ENCODE assay signal across 15 cellular contexts in genomic region chr6:70314240-70314639, GRCh38. TPM values are rescaled to one million over a fixed set of nuclear protein-coding genes. Genes with fewer than 3 reads are reported as not detected.
A peak's percentile ranks its signal among the peaks of the same experiment; 100 is the strongest.
DNase-seq lines count a peak whose midpoint lies in the region; ATAC-seq and TF ChIP-seq lines count a peak whose summit lies in the region.
"Had no signal": no experiment of that assay in that cellular context is flagged by ENCODE, and none has a peak within 500 bp of the region (broad histone marks: within the 10 kb centered on the region; RNA-seq: fewer than 3 reads in every experiment).

No MANE protein-coding gene starts in this region.

- BruUV-seq in A673 (replicated peaks; lab: Mats Ljungman, UMichigan) = no TSS peak

- no peak for ATAC-seq in activated CD4-positive, CD25-positive, alpha-beta regulatory T cell treated with anti-CD3 and anti-CD28 coated beads, Interleukin-2, amount 50 U/mL, for 24 hours
- no peak for ATAC-seq in activated naive CD4-positive, alpha-beta T cell treated with anti-CD3 and anti-CD28 coated beads, Interleukin-2, amount 50 U/mL, for 72 hours
- ATAC-seq in T-cell (replicated peaks in 1 of 4) = no peak
- ATAC-seq: HCT116 had no signal

- H3K4me3 ChIP-seq in A673 (ENCODE audit: low read depth, low read length, poor library complexity, severe bottlenecking) = no peak overlapping the region
- H3K4me3 ChIP-seq in HEK293 (ENCODE audit: low read depth, low read length) = no peak overlapping the region
- no peak overlapping the region for H3K4me3 ChIP-seq in prostate gland

- TF ChIP-seq POLR2A in prostate gland (IDR thresholded peaks at IDR 0.05) = no peak

- no peaks in the 10 kb centered on the region for H3K9me3 ChIP-seq in A673 (ENCODE audit: low read depth, low read length, poor library complexity, severe bottlenecking)
- no peaks in the 10 kb centered on the region for H3K9me3 ChIP-seq in HEK293 (ENCODE audit: control insufficient read depth, insufficient read depth, low read depth, low read length)
- no peaks in the 10 kb centered on the region for H3K9me3 ChIP-seq in prostate gland

- TF ChIP-seq CTCF in A673 (conservative IDR thresholded peaks at IDR 0.05; ENCODE audit: low read depth, low read length) (no peak), HEK293 (tag by site-specific recombination; IDR thresholded peaks at IDR 0.05) (no peak), prostate gland (IDR thresholded peaks at IDR 0.05) (no peak)

- POLR2A ChIA-PET in A673 (lab: Charles Lee; ENCODE audit: low non-redundant PET) (no interaction called here), HEK293 (lab: Yijun Ruan, JAX) (interaction anchor here (1.1 to 2.2 kb wide), 2 partner anchors 55 to 99 kb away, joined by 4 to 8 read pairs; partner anchors contain the start of gene FAM135A), T-cell (lab: Charles Lee) (no interaction called here)

- CTCF ChIA-PET in A673 (lab: Charles Lee) = no interaction called here
- CTCF ChIA-PET in HEK293 (lab: Yijun Ruan, JAX) = interaction anchor here (0.5 to 9.4 kb wide), 7 partner anchors 54 to 1677 kb away, joined by 3 to 368 read pairs (median 4); no protein-coding TSS in a partner anchor
- CTCF ChIA-PET in T-cell (lab: Charles Lee) = no interaction called here

- no peaks in the 10 kb centered on the region for H3K4me1 ChIP-seq in A673 (ENCODE audit: insufficient read depth, low read length, poor library complexity, severe bottlenecking)
- peaks cover 6% of the 10 kb centered on the region; the same call in 1 of the 2 replicates for H3K4me1 ChIP-seq in HEK293 (ENCODE audit: control insufficient read depth, insufficient read depth, low read length)
- no peaks in the 10 kb centered on the region for H3K4me1 ChIP-seq in prostate gland (replicated peaks)

- H3K27me3 ChIP-seq in A673 (replicated peaks; ENCODE audit: insufficient read depth, low read depth, low read length, poor library complexity) = no peaks in the 10 kb centered on the region
- no peaks in the 10 kb centered on the region for H3K27me3 ChIP-seq in prostate gland (replicated peaks; ENCODE audit: insufficient read depth)

- H3K4me3 Mint-ChIP-seq in T-cell = no peak overlapping the region

- DNase-seq in A673 (ENCODE audit: low spot score) (peak; percentile 23), astrocyte of the hippocampus (ENCODE audit: low read depth, low spot score) (peak; percentile 2), medulla oblongata (ENCODE audit: extremely low spot score) (peak; percentile 43), prostate gland (ENCODE audit: low spot score) (no peak), T-cell (no peak)
- no peak for DNase-seq in activated naive CD4-positive, alpha-beta T cell treated with anti-CD3 and anti-CD28 coated beads, Interleukin-2, amount 50 U/mL, for 72 hours (ENCODE audit: low spot score in 2 of 2)
- DNase-seq: ACHN, NCI-H1436, NCI-H2029 treated with DMSO at 0.1 percent for 48 hours, NCI-H774, SHP77 had no signal

- 24% methylated on average over 4 of the region's 4 CpGs for WGBS in prostate gland

- H3K36me3 Mint-ChIP-seq in activated naive CD4-positive, alpha-beta T cell treated with anti-CD3 and anti-CD28 coated beads, Interleukin-2, amount 50 U/mL, for 72 hours = no peaks in the 10 kb centered on the region
- H3K36me3 Mint-ChIP-seq in T-cell = no peaks in the 10 kb centered on the region

- H3K27ac ChIP-seq in A673 (ENCODE audit: low read depth, low read length, poor library complexity, severe bottlenecking) = no peak overlapping the region
- no peak overlapping the region for H3K27ac ChIP-seq in HEK293 (ENCODE audit: extremely low read depth, low read depth, low read length)
- H3K27ac ChIP-seq in prostate gland = no peak overlapping the region

- no peaks in the 10 kb centered on the region for H3K36me3 ChIP-seq in A673 (ENCODE audit: insufficient read depth, low read length, poor library complexity, severe bottlenecking)
- no peaks in the 10 kb centered on the region for H3K36me3 ChIP-seq in HEK293 (ENCODE audit: control insufficient read depth in 2 of 2, insufficient read depth in 1 of 2, low read length in 2 of 2)
- no peaks in the 10 kb centered on the region for H3K36me3 ChIP-seq in prostate gland

- intact Hi-C loops in A673 (cut with micrococcal nuclease; ENCODE audit: unreplicated experiment) (loop anchor here (5.0 to 10.0 kb wide), 3 partner anchors 201 to 568 kb away; no protein-coding TSS in a partner anchor), prostate gland (cut with DNase I) (no loop called here)

- H3K4me1 Mint-ChIP-seq in T-cell = no peaks in the 10 kb centered on the region

- H3K27ac Mint-ChIP-seq in activated naive CD4-positive, alpha-beta T cell treated with anti-CD3 and anti-CD28 coated beads, Interleukin-2, amount 50 U/mL, for 72 hours = no peak overlapping the region
- no peak overlapping the region for H3K27ac Mint-ChIP-seq in T-cell

- peaks cover 22 to 40% of the 10 kb centered on the region in 2 donors for H3K27me3 Mint-ChIP-seq in T-cell

- no peaks in the 10 kb centered on the region for H3K9me3 Mint-ChIP-seq in activated naive CD4-positive, alpha-beta T cell treated with anti-CD3 and anti-CD28 coated beads, Interleukin-2, amount 50 U/mL, for 72 hours
- no peaks in the 10 kb centered on the region for H3K9me3 Mint-ChIP-seq in T-cell

TF ChIP-seq in HEK293, 187 proteins besides CTCF, POLR2A, EP300 and RAD21:
- TF ChIP-seq ZNF514 (tag by site-specific recombination; IDR thresholded peaks at IDR 0.05) (no peak), PRDM6 (tag by site-specific recombination; IDR thresholded peaks at IDR 0.05) (peak; percentile 13; the same call in 1 of the 2 replicates)
- TF ChIP-seq, protein P1, sequence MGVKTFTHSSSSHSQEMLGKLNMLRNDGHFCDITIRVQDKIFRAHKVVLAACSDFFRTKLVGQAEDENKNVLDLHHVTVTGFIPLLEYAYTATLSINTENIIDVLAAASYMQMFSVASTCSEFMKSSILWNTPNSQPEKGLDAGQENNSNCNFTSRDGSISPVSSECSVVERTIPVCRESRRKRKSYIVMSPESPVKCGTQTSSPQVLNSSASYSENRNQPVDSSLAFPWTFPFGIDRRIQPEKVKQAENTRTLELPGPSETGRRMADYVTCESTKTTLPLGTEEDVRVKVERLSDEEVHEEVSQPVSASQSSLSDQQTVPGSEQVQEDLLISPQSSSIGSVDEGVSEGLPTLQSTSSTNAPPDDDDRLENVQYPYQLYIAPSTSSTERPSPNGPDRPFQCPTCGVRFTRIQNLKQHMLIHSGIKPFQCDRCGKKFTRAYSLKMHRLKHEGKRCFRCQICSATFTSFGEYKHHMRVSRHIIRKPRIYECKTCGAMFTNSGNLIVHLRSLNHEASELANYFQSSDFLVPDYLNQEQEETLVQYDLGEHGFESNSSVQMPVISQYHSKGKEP (tag by site-specific recombination; IDR thresholded peaks at IDR 0.05) = peak; percentile 62; the same call in 1 of the 2 replicates
TF ChIP-seq in HEK293: peak in this region for 2.

RNA-seq across cellular contexts. Expression of gene COL9A1, which starts 11.4 kb away (rescaled TPM):
- total RNA-seq in A673 (2021) (not detected in 2 replicates), prostate gland (1 to 10 TPM in 1 of 2 donors, under 1 TPM in 1; 0.09 to 9.4 TPM), T-cell (not detected)
- not detected for total RNA-seq in activated naive CD4-positive, alpha-beta T cell treated with anti-CD3 and anti-CD28 coated beads, Interleukin-2, amount 50 U/mL, for 72 hours
- total RNA-seq: LHCN-M2 had no signal

Comparison
In these comparisons a context has a peak if more than half of its experiments do, and no peak if none do; other contexts are left out.
1. DNase-seq: peak in A673 (single experiment), astrocyte of the hippocampus (single experiment) and medulla oblongata (single experiment); none in activated naive CD4-positive, alpha-beta T cell treated with anti-CD3 and anti-CD28 coated beads, Interleukin-2, amount 50 U/mL, for 72 hours (0 of 2), prostate gland (single experiment) and T-cell (0 of 34).